1 cellular context compared by ENCODE assay signal in genomic region chr2:85601771-85602475, GRCh38.
A peak's percentile ranks its signal among the peaks of the same experiment; 100 is the strongest.
TF ChIP-seq lines count a peak whose summit lies in the region.

No MANE protein-coding gene starts in this region.

TF ChIP-seq in HepG2, 621 proteins besides CTCF, POLR2A, EP300 and RAD21 (continued from another document and continues in another):
- TF ChIP-seq, protein P1, sequence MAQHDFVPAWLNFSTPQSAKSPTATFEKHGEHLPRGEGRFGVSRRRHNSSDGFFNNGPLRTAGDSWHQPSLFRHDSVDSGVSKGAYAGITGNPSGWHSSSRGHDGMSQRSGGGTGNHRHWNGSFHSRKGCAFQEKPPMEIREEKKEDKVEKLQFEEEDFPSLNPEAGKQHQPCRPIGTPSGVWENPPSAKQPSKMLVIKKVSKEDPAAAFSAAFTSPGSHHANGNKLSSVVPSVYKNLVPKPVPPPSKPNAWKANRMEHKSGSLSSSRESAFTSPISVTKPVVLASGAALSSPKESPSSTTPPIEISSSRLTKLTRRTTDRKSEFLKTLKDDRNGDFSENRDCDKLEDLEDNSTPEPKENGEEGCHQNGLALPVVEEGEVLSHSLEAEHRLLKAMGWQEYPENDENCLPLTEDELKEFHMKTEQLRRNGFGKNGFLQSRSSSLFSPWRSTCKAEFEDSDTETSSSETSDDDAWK (CRISPR knock-in tag; IDR thresholded peaks at IDR 0.05) = no peak
- no peak for TF ChIP-seq SIX1 (CRISPR knock-in tag; IDR thresholded peaks at IDR 0.05; ENCODE audit: borderline replicate concordance)
- TF ChIP-seq MXD3 (CRISPR knock-in tag; IDR thresholded peaks at IDR 0.05) = 0 out of 2 replicates have a peak, but pooled peaks have one; percentile 10
- TF ChIP-seq ZNF558 (CRISPR knock-in tag; IDR thresholded peaks at IDR 0.05; ENCODE audit: borderline replicate concordance) = peak; percentile 89
- TF ChIP-seq ZFY (CRISPR knock-in tag; IDR thresholded peaks at IDR 0.05) = no peak
- no peak; the same call in 1 of the 2 replicates for TF ChIP-seq GABPB1 (CRISPR knock-in tag; IDR thresholded peaks at IDR 0.05)
- TF ChIP-seq HNRNPLL (IDR thresholded peaks at IDR 0.05; ENCODE audit: low read depth, low read length, poor library complexity, severe bottlenecking) = no peak
- no peak for TF ChIP-seq JDP2 (CRISPR knock-in tag; IDR thresholded peaks at IDR 0.05; ENCODE audit: borderline replicate concordance)
- peak; percentile 48; the same call in 1 of the 2 replicates for TF ChIP-seq HOXD1 (CRISPR knock-in tag; IDR thresholded peaks at IDR 0.05)
- TF ChIP-seq SOX6 (IDR thresholded peaks at IDR 0.05) = no peak
- TF ChIP-seq SOX6 (CRISPR knock-in tag; IDR thresholded peaks at IDR 0.05) = peak; percentile 38; the same call in 1 of the 2 replicates
- no peak for TF ChIP-seq ZNF207 (IDR thresholded peaks at IDR 0.05; ENCODE audit: borderline replicate concordance)
- TF ChIP-seq, protein P2, sequence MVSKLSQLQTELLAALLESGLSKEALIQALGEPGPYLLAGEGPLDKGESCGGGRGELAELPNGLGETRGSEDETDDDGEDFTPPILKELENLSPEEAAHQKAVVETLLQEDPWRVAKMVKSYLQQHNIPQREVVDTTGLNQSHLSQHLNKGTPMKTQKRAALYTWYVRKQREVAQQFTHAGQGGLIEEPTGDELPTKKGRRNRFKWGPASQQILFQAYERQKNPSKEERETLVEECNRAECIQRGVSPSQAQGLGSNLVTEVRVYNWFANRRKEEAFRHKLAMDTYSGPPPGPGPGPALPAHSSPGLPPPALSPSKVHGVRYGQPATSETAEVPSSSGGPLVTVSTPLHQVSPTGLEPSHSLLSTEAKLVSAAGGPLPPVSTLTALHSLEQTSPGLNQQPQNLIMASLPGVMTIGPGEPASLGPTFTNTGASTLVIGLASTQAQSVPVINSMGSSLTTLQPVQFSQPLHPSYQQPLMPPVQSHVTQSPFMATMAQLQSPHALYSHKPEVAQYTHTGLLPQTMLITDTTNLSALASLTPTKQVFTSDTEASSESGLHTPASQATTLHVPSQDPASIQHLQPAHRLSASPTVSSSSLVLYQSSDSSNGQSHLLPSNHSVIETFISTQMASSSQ (IDR thresholded peaks at IDR 0.05; ENCODE audit: low read depth) = no peak
- TF ChIP-seq, protein P2 (CRISPR knock-in tag; IDR thresholded peaks at IDR 0.05; ENCODE audit: borderline replicate concordance) = no peak
- no peak for TF ChIP-seq ZNF547 (CRISPR knock-in tag; IDR thresholded peaks at IDR 0.05)
- peak; percentile 62; the same call in 1 of the 2 replicates for TF ChIP-seq ZBTB7B (CRISPR knock-in tag; IDR thresholded peaks at IDR 0.05)
- peak; percentile 26 for TF ChIP-seq AGO1 (IDR thresholded peaks at IDR 0.05; ENCODE audit: low read depth, low read length, poor library complexity, severe bottlenecking)
- 0 out of 2 replicates have a peak, but pooled peaks have one; percentile 1 for TF ChIP-seq ZNF552 (CRISPR knock-in tag; IDR thresholded peaks at IDR 0.05; ENCODE audit: borderline replicate concordance)
- no peak for TF ChIP-seq MLXIP (CRISPR knock-in tag; IDR thresholded peaks at IDR 0.05; ENCODE audit: borderline replicate concordance)
- TF ChIP-seq ARNTL (CRISPR knock-in tag; IDR thresholded peaks at IDR 0.05) = no peak
- no peak for TF ChIP-seq JARID2 (CRISPR knock-in tag; IDR thresholded peaks at IDR 0.05; ENCODE audit: insufficient replicate concordance)
- TF ChIP-seq NFYC (CRISPR knock-in tag; IDR thresholded peaks at IDR 0.05) = peak; percentile 42; the same call in 1 of the 2 replicates
- TF ChIP-seq RCOR2 (CRISPR knock-in tag; IDR thresholded peaks at IDR 0.05) = no peak
- 0 out of 2 replicates have a peak, but pooled peaks have one; percentile 22 for TF ChIP-seq ZNF317 (CRISPR knock-in tag; IDR thresholded peaks at IDR 0.05)
- no peak for TF ChIP-seq ELF3 (CRISPR knock-in tag; IDR thresholded peaks at IDR 0.05)
- no peak; the same call in 1 of the 2 replicates for TF ChIP-seq KDM6A (CRISPR knock-in tag; IDR thresholded peaks at IDR 0.05; ENCODE audit: low read depth)
- TF ChIP-seq SKIL (CRISPR knock-in tag; IDR thresholded peaks at IDR 0.05; ENCODE audit: borderline replicate concordance) = no peak
- TF ChIP-seq ZNF784 (CRISPR knock-in tag; IDR thresholded peaks at IDR 0.05; ENCODE audit: borderline replicate concordance) = 0 out of 2 replicates have a peak, but pooled peaks have one; percentile 43
- TF ChIP-seq ZNF781 (CRISPR knock-in tag; IDR thresholded peaks at IDR 0.05; ENCODE audit: borderline replicate concordance, not compliant biosample characterization) = no peak
- no peak for TF ChIP-seq TSC22D2 (CRISPR knock-in tag; IDR thresholded peaks at IDR 0.05; ENCODE audit: borderline replicate concordance)
- 0 out of 2 replicates have a peak, but pooled peaks have one; percentile 55 for TF ChIP-seq PITX1 (CRISPR knock-in tag; IDR thresholded peaks at IDR 0.05)
- TF ChIP-seq, protein P3, sequence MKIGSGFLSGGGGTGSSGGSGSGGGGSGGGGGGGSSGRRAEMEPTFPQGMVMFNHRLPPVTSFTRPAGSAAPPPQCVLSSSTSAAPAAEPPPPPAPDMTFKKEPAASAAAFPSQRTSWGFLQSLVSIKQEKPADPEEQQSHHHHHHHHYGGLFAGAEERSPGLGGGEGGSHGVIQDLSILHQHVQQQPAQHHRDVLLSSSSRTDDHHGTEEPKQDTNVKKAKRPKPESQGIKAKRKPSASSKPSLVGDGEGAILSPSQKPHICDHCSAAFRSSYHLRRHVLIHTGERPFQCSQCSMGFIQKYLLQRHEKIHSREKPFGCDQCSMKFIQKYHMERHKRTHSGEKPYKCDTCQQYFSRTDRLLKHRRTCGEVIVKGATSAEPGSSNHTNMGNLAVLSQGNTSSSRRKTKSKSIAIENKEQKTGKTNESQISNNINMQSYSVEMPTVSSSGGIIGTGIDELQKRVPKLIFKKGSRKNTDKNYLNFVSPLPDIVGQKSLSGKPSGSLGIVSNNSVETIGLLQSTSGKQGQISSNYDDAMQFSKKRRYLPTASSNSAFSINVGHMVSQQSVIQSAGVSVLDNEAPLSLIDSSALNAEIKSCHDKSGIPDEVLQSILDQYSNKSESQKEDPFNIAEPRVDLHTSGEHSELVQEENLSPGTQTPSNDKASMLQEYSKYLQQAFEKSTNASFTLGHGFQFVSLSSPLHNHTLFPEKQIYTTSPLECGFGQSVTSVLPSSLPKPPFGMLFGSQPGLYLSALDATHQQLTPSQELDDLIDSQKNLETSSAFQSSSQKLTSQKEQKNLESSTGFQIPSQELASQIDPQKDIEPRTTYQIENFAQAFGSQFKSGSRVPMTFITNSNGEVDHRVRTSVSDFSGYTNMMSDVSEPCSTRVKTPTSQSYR (CRISPR knock-in tag; IDR thresholded peaks at IDR 0.05; ENCODE audit: borderline replicate concordance) = peak; percentile 94
- TF ChIP-seq, protein P4, sequence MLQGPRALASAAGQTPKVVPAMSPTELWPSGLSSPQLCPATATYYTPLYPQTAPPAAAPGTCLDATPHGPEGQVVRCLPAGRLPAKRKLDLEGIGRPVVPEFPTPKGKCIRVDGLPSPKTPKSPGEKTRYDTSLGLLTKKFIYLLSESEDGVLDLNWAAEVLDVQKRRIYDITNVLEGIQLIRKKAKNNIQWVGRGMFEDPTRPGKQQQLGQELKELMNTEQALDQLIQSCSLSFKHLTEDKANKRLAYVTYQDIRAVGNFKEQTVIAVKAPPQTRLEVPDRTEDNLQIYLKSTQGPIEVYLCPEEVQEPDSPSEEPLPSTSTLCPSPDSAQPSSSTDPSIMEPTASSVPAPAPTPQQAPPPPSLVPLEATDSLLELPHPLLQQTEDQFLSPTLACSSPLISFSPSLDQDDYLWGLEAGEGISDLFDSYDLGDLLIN (CRISPR knock-in tag; IDR thresholded peaks at IDR 0.05; ENCODE audit: borderline replicate concordance) = no peak
- TF ChIP-seq, protein P5, sequence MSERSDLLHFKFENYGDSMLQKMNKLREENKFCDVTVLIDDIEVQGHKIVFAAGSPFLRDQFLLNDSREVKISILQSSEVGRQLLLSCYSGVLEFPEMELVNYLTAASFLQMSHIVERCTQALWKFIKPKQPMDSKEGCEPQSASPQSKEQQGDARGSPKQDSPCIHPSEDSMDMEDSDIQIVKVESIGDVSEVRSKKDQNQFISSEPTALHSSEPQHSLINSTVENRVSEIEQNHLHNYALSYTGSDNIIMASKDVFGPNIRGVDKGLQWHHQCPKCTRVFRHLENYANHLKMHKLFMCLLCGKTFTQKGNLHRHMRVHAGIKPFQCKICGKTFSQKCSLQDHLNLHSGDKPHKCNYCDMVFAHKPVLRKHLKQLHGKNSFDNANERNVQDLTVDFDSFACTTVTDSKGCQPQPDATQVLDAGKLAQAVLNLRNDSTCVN (CRISPR knock-in tag; IDR thresholded peaks at IDR 0.05; ENCODE audit: borderline replicate concordance) = peak; percentile 75; the same call in 1 of the 2 replicates
- TF ChIP-seq BRD4 (CRISPR knock-in tag; IDR thresholded peaks at IDR 0.05) = peak; percentile 35
- TF ChIP-seq SATB2 (CRISPR knock-in tag; IDR thresholded peaks at IDR 0.05) = no peak
- peak; percentile 6; the same call in 1 of the 2 replicates for TF ChIP-seq NCOA2 (CRISPR knock-in tag; IDR thresholded peaks at IDR 0.05)
- TF ChIP-seq ETV5 (CRISPR knock-in tag; IDR thresholded peaks at IDR 0.05; ENCODE audit: borderline replicate concordance) = no peak
- TF ChIP-seq, protein P6, sequence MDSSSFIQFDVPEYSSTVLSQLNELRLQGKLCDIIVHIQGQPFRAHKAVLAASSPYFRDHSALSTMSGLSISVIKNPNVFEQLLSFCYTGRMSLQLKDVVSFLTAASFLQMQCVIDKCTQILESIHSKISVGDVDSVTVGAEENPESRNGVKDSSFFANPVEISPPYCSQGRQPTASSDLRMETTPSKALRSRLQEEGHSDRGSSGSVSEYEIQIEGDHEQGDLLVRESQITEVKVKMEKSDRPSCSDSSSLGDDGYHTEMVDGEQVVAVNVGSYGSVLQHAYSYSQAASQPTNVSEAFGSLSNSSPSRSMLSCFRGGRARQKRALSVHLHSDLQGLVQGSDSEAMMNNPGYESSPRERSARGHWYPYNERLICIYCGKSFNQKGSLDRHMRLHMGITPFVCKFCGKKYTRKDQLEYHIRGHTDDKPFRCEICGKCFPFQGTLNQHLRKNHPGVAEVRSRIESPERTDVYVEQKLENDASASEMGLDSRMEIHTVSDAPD (CRISPR knock-in tag; IDR thresholded peaks at IDR 0.05) = 0 out of 2 replicates have a peak, but pooled peaks have one; percentile 45
- TF ChIP-seq ZNF607 (CRISPR knock-in tag; IDR thresholded peaks at IDR 0.05; ENCODE audit: borderline replicate concordance) = no peak
